ENCODE assay signal across 14 cellular contexts in genomic region chr14:65594153-65594881, GRCh38.
A peak's percentile ranks its signal among the peaks of the same experiment; 100 is the strongest.
DNase-seq lines count a peak whose midpoint lies in the region.
"Had no signal": no experiment of that assay in that cellular context is flagged by ENCODE, and none has a peak within 500 bp of the region (broad histone marks: within the 10 kb centered on the region; RNA-seq: fewer than 3 reads in every experiment).

No MANE protein-coding gene starts in this region.

- H2BK12ac ChIP-seq in mesenchymal stem cell (ENCODE audit: low read length in 2 of 2), result no peak overlapping the region

- H3K18ac ChIP-seq in mesenchymal stem cell (ENCODE audit: low read depth in 1 of 2, low read length in 2 of 2), result no peak overlapping the region

- DNase-seq in COLO668 (lab: John Stamatoyannopoulos, UW; ENCODE audit: unreplicated experiment) (peak; percentile 60), HuH-7 (ENCODE audit: low spot score) (peak; percentile 29), ecto neural progenitor cell (ENCODE audit: low spot score) (peak; percentile 66), mesenchymal stem cell (peak; percentile 14), UCSD-AML1 (lab: John Stamatoyannopoulos, UW; ENCODE audit: unreplicated experiment) (no peak), dedifferentiated amniotic fluid mesenchymal stem cell (ENCODE audit: extremely low spot score) (no peak)
- no peak for DNase-seq in activated T-helper 1 cell treated with anti-CD3 and anti-CD28 coated beads, Interleukin-12 subunit alpha, Interleukin-12 subunit beta, Interleukin-2, Interleukin-4 antibody, amounts not matched to agents 30 ng/mL and 10 ng/mL and 1 ng/mL, durations not matched to agents 14 hours and 24 hours and 36 hours (ENCODE audit: low spot score)
- no peak for DNase-seq in stimulated activated CD4-positive, alpha-beta T cell treated with anti-CD3 and anti-CD28 coated beads, Interleukin-12 subunit alpha, Interleukin-12 subunit beta, amount 100 ng/mL, for 4 hours
- DNase-seq: AML-193, DMS79, NCI-H526 treated with DMSO at 0.1 percent for 48 hours had no signal

- no peak overlapping the region for H3K4me3 ChIP-seq in mesenchymal stem cell (ENCODE audit: insufficient read depth in 1 of 2, low read depth in 1 of 2, low read length in 2 of 2)

- peaks cover 6% of the 10 kb centered on the region for H3K4me1 ChIP-seq in mesenchymal stem cell (ENCODE audit: control insufficient read depth, insufficient read depth, low read depth, low read length)

- H2BK5ac ChIP-seq in mesenchymal stem cell (ENCODE audit: low read depth, low read length, poor library complexity, severe bottlenecking), result no peak overlapping the region

- intact Hi-C loops in activated T-helper 1 cell treated with anti-CD3 and anti-CD28 coated beads, Interleukin-12 subunit alpha, Interleukin-12 subunit beta, Interleukin-2, Interleukin-4 antibody, amounts not matched to agents 30 ng/mL and 10 ng/mL and 1 ng/mL, durations not matched to agents 14 hours and 24 hours and 36 hours (cut with micrococcal nuclease), result no loop called here

- H3K14ac ChIP-seq in mesenchymal stem cell (ENCODE audit: low read length in 2 of 2), result no peak overlapping the region

- H3K4me3 Mint-ChIP-seq in activated T-helper 1 cell treated with anti-CD3 and anti-CD28 coated beads, Interleukin-12 subunit alpha, Interleukin-12 subunit beta, Interleukin-2, Interleukin-4 antibody, amounts not matched to agents 30 ng/mL and 10 ng/mL and 1 ng/mL, durations not matched to agents 14 hours and 24 hours and 36 hours, result no peak overlapping the region
- H3K4me3 Mint-ChIP-seq: T-helper 2 cell treated with Interferon-gamma antibody and Interleukin-4, amounts not matched to agents 5 μg/mL and 100 μg/mL, for 36 hours had no signal

- no peak overlapping the region for H2BK120ac ChIP-seq in mesenchymal stem cell (ENCODE audit: low read depth, low read length)

- no peak overlapping the region for H3K27ac ChIP-seq in mesenchymal stem cell (ENCODE audit: low read length, poor library complexity, severe bottlenecking)
- H3K27ac ChIP-seq: RWPE1 had no signal

- H2AK5ac ChIP-seq in mesenchymal stem cell (ENCODE audit: low read length, severe bottlenecking), result no peak overlapping the region

- H3K27me3 ChIP-seq in mesenchymal stem cell (ENCODE audit: control insufficient read depth in 1 of 2, insufficient read depth in 1 of 2, low read length in 2 of 2), result no peaks in the 10 kb centered on the region

- no peak overlapping the region for H3K27ac Mint-ChIP-seq in activated T-helper 1 cell treated with anti-CD3 and anti-CD28 coated beads, Interleukin-12 subunit alpha, Interleukin-12 subunit beta, Interleukin-2, Interleukin-4 antibody, amounts not matched to agents 30 ng/mL and 10 ng/mL and 1 ng/mL, durations not matched to agents 14 hours and 24 hours and 36 hours
- H3K27ac Mint-ChIP-seq: activated T-helper 2 cell treated with anti-CD3 and anti-CD28 coated beads, Interferon-gamma antibody, Interleukin-2, Interleukin-4, amounts not matched to agents 10 μg/mL and 5 μg/mL and 100 μg/mL, durations not matched to agents 14 hours and 24 hours and 36 hours; T-helper 2 cell treated with Interferon-gamma antibody and Interleukin-4, amounts not matched to agents 5 μg/mL and 100 μg/mL, for 36 hours had no signal

- no peaks in the 10 kb centered on the region for H3K9me3 Mint-ChIP-seq in activated T-helper 1 cell treated with anti-CD3 and anti-CD28 coated beads, Interleukin-12 subunit alpha, Interleukin-12 subunit beta, Interleukin-2, Interleukin-4 antibody, amounts not matched to agents 30 ng/mL and 10 ng/mL and 1 ng/mL, durations not matched to agents 14 hours and 24 hours and 36 hours
- H3K9me3 Mint-ChIP-seq: activated T-helper 2 cell treated with anti-CD3 and anti-CD28 coated beads, Interferon-gamma antibody, Interleukin-2, Interleukin-4, amounts not matched to agents 10 μg/mL and 5 μg/mL and 100 μg/mL, durations not matched to agents 14 hours and 24 hours and 36 hours; T-helper 2 cell treated with Interferon-gamma antibody and Interleukin-4, amounts not matched to agents 5 μg/mL and 100 μg/mL, for 36 hours had no signal

- H3K23ac ChIP-seq in mesenchymal stem cell (ENCODE audit: low read length in 2 of 2), result no peak overlapping the region

- H3K36me3 Mint-ChIP-seq in activated T-helper 1 cell treated with anti-CD3 and anti-CD28 coated beads, Interleukin-12 subunit alpha, Interleukin-12 subunit beta, Interleukin-2, Interleukin-4 antibody, amounts not matched to agents 30 ng/mL and 10 ng/mL and 1 ng/mL, durations not matched to agents 14 hours and 24 hours and 36 hours (ENCODE audit: low read depth), result peaks cover 3% of the 10 kb centered on the region

- H2BK15ac ChIP-seq in mesenchymal stem cell (ENCODE audit: low read depth, poor library complexity, severe bottlenecking), result no peak overlapping the region

- H2AFZ ChIP-seq in mesenchymal stem cell (ENCODE audit: low read depth, low read length), result peak overlapping the region; percentile 8

- no peak overlapping the region for H3K9ac ChIP-seq in mesenchymal stem cell (ENCODE audit: low read length)

- H3K79me1 ChIP-seq in mesenchymal stem cell (replicated peaks; ENCODE audit: low read length, poor library complexity, severe bottlenecking), result peaks cover 8% of the 10 kb centered on the region

- H3K27me3 Mint-ChIP-seq in activated T-helper 1 cell treated with anti-CD3 and anti-CD28 coated beads, Interleukin-12 subunit alpha, Interleukin-12 subunit beta, Interleukin-2, Interleukin-4 antibody, amounts not matched to agents 30 ng/mL and 10 ng/mL and 1 ng/mL, durations not matched to agents 14 hours and 24 hours and 36 hours (ENCODE audit: insufficient read depth), result no peaks in the 10 kb centered on the region

- no peak overlapping the region for H3K4me2 ChIP-seq in mesenchymal stem cell (ENCODE audit: low read length, poor library complexity, severe bottlenecking)

- WGBS in mesenchymal stem cell, result 34% methylated on average over 11 of the region's 13 CpGs

- no peaks in the 10 kb centered on the region for H3K4me1 Mint-ChIP-seq in activated T-helper 1 cell treated with anti-CD3 and anti-CD28 coated beads, Interleukin-12 subunit alpha, Interleukin-12 subunit beta, Interleukin-2, Interleukin-4 antibody, amounts not matched to agents 30 ng/mL and 10 ng/mL and 1 ng/mL, durations not matched to agents 14 hours and 24 hours and 36 hours (ENCODE audit: low read depth)

- peaks cover 0 to 18% of the 10 kb centered on the region in 2 experiments for H3K36me3 ChIP-seq in mesenchymal stem cell (ENCODE audit: control insufficient read depth in 1 of 2, insufficient read depth in 2 of 2, low read depth in 1 of 2, low read length in 2 of 2)

- no peaks in the 10 kb centered on the region for H3K9me3 ChIP-seq in mesenchymal stem cell (ENCODE audit: control insufficient read depth, low read length)

- H4K8ac ChIP-seq in mesenchymal stem cell (ENCODE audit: low read length), result no peak overlapping the region

- no peak overlapping the region for H3K4ac ChIP-seq in mesenchymal stem cell (ENCODE audit: low read depth in 1 of 2, low read length in 2 of 2)

- H4K91ac ChIP-seq in mesenchymal stem cell (ENCODE audit: low read length), result no peak overlapping the region

Comparison
In these comparisons a context has a peak if more than half of its experiments do, and no peak if none do; other contexts are left out.
1. DNase-seq: peak in COLO668 (single experiment), HuH-7 (single experiment), ecto neural progenitor cell (single experiment) and mesenchymal stem cell (single experiment); none in activated T-helper 1 cell treated with anti-CD3 and anti-CD28 coated beads, Interleukin-12 subunit alpha, Interleukin-12 subunit beta, Interleukin-2, Interleukin-4 antibody, amounts not matched to agents 30 ng/mL and 10 ng/mL and 1 ng/mL, durations not matched to agents 14 hours and 24 hours and 36 hours (single experiment), stimulated activated CD4-positive, alpha-beta T cell treated with anti-CD3 and anti-CD28 coated beads, Interleukin-12 subunit alpha, Interleukin-12 subunit beta, amount 100 ng/mL, for 4 hours (single experiment), UCSD-AML1 (single experiment) and dedifferentiated amniotic fluid mesenchymal stem cell (single experiment).